Comparison of ENCODE assay signal across 26 cellular contexts in the genomic region with DNA sequence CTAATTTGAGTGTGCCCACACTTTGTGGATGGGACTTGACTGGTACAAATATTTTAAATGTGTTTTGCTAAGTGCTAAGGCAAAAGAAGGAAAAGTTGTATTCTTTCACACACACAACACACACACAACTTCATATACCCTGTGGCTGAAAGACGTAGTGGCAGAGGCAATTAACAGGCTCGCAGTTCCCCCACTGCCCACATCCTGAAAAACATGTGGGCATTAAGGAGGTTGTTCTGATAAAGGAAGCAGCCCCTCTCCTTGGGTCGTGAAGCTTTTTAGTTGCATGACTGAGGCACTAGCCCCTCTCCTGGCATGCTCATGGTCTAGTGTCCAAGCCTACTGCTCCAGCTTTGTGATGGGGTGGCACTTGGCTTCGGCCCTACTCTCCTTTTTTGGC. TPM values are rescaled to one million over a fixed set of nuclear protein-coding genes. Genes with fewer than 3 reads are reported as not detected.
DNase-seq lines count a peak whose midpoint lies in the region; ATAC-seq and TF ChIP-seq lines count a peak whose summit lies in the region.
"Had no signal": no experiment of that assay in that cellular context is flagged by ENCODE, and none has a peak within 500 bp of the region (broad histone marks: within the 10 kb centered on the region; RNA-seq: fewer than 3 reads in every experiment).

No MANE protein-coding gene starts in this region.

- H3K27me3 Mint-ChIP-seq in activated naive CD8-positive, alpha-beta T cell treated with anti-CD3 and anti-CD28 coated beads, Interleukin-2, amount 10 ng/mL, durations not matched to agents 7 days and 5 days: peaks cover 6% of the 10 kb centered on the region
- H3K27me3 Mint-ChIP-seq in activated naive CD8-positive, alpha-beta T cell treated with anti-CD3 and anti-CD28 coated beads, Interleukin-2, amount 50 U/mL, for 24 hours: no peaks in the 10 kb centered on the region
- H3K27me3 Mint-ChIP-seq in CD4-positive, alpha-beta T cell: no peaks in the 10 kb centered on the region

- CTCF ChIA-PET in CD4-positive, alpha-beta T cell (lab: Charles Lee): no interaction called here

- no peaks in the 10 kb centered on the region for H3K27me3 ChIP-seq in CD4-positive, alpha-beta T cell (ENCODE audit: control insufficient read depth, insufficient read depth, low read length)
- no peaks in the 10 kb centered on the region for H3K27me3 ChIP-seq in esophagus squamous epithelium
- H3K27me3 ChIP-seq: BLaER1 had no signal

- WGBS in esophagus squamous epithelium, 2 donors: 65 to 74% methylated on average over 4 of the region's 4 CpGs

- in situ Hi-C loops in KBM-7 (cut with MboI; ENCODE audit: low pct_unique_long_range_greater_than_20kb, low sequenced_read_pairs): no loop called here

- H3K36me3 ChIP-seq in esophagus squamous epithelium: peaks cover 5 to 45% (median 11%) of the 10 kb centered on the region in 3 donors

- H3K9me3 ChIP-seq in CD4-positive, alpha-beta T cell (ENCODE audit: control insufficient read depth, low read length): no peaks in the 10 kb centered on the region
- H3K9me3 ChIP-seq in esophagus squamous epithelium: no peaks in the 10 kb centered on the region

- intact Hi-C loops in CD4-positive, alpha-beta T cell (cut with DNase I, micrococcal nuclease): no loop called here
- intact Hi-C loops in esophagus squamous epithelium (cut with DNase I): no loop called here

- TF ChIP-seq POLR2A in esophagus squamous epithelium (IDR thresholded peaks at IDR 0.05): no peak

- peaks cover 12% of the 10 kb centered on the region for H3K4me1 Mint-ChIP-seq in activated naive CD8-positive, alpha-beta T cell treated with anti-CD3 and anti-CD28 coated beads, Interleukin-2, amount 10 ng/mL, durations not matched to agents 7 days and 5 days
- no peaks in the 10 kb centered on the region for H3K4me1 Mint-ChIP-seq in activated naive CD8-positive, alpha-beta T cell treated with anti-CD3 and anti-CD28 coated beads, Interleukin-2, amount 50 U/mL, for 24 hours
- H3K4me1 Mint-ChIP-seq in stimulated activated effector memory CD8-positive, alpha-beta T cell treated with anti-CD3 and anti-CD28 coated beads, Interleukin-12 subunit alpha, Interleukin-12 subunit beta, amount 100 ng/mL, for 72 hours: peaks cover 8% of the 10 kb centered on the region
- H3K4me1 Mint-ChIP-seq in CD4-positive, alpha-beta T cell (ENCODE audit: low read depth): no peaks in the 10 kb centered on the region

- H3K27ac Mint-ChIP-seq in activated naive CD8-positive, alpha-beta T cell treated with anti-CD3 and anti-CD28 coated beads, Interleukin-2, amount 10 ng/mL, durations not matched to agents 7 days and 5 days: peak overlapping the region; percentile 66
- H3K27ac Mint-ChIP-seq in activated naive CD8-positive, alpha-beta T cell treated with anti-CD3 and anti-CD28 coated beads, Interleukin-2, amount 50 U/mL, for 24 hours: no peak overlapping the region
- peak overlapping the region; percentile 48 for H3K27ac Mint-ChIP-seq in stimulated activated effector memory CD8-positive, alpha-beta T cell treated with anti-CD3 and anti-CD28 coated beads, Interleukin-12 subunit alpha, Interleukin-12 subunit beta, amount 100 ng/mL, for 72 hours
- no peak overlapping the region for H3K27ac Mint-ChIP-seq in CD4-positive, alpha-beta T cell
- H3K27ac Mint-ChIP-seq: CD8-positive, alpha-beta T cell had no signal

- H3K4me1 ChIP-seq in esophagus squamous epithelium: no peaks in the 10 kb centered on the region
- H3K4me1 ChIP-seq: BLaER1 had no signal

- H3K4me3 ChIP-seq in esophagus squamous epithelium: no peak overlapping the region
- H3K4me3 ChIP-seq: BLaER1 had no signal

- H3K9me3 Mint-ChIP-seq in activated naive CD8-positive, alpha-beta T cell treated with anti-CD3 and anti-CD28 coated beads, Interleukin-2, amount 10 ng/mL, durations not matched to agents 7 days and 5 days: peaks cover 7% of the 10 kb centered on the region
- peaks cover 5% of the 10 kb centered on the region for H3K9me3 Mint-ChIP-seq in activated naive CD8-positive, alpha-beta T cell treated with anti-CD3 and anti-CD28 coated beads, Interleukin-2, amount 50 U/mL, for 24 hours
- no peaks in the 10 kb centered on the region for H3K9me3 Mint-ChIP-seq in stimulated activated effector memory CD8-positive, alpha-beta T cell treated with anti-CD3 and anti-CD28 coated beads, Interleukin-12 subunit alpha, Interleukin-12 subunit beta, amount 100 ng/mL, for 72 hours
- H3K9me3 Mint-ChIP-seq in CD4-positive, alpha-beta T cell: peaks cover 3% of the 10 kb centered on the region

- no peak for DNase-seq in activated naive CD8-positive, alpha-beta T cell treated with anti-CD3 and anti-CD28 coated beads, Interleukin-2, amount 10 ng/mL, durations not matched to agents 7 days and 5 days
- no peak for DNase-seq in activated naive CD8-positive, alpha-beta T cell treated with anti-CD3 and anti-CD28 coated beads, Interleukin-2, amount 50 U/mL, for 24 hours
- DNase-seq in KBM-7 (peak; percentile 37), UCSD-AML1 (lab: John Stamatoyannopoulos, UW; ENCODE audit: unreplicated experiment) (peak; percentile 32), esophagus squamous epithelium (lab: John Stamatoyannopoulos, UW) (no peak)
- DNase-seq in stimulated activated effector memory CD8-positive, alpha-beta T cell treated with anti-CD3 and anti-CD28 coated beads, Interleukin-12 subunit alpha, Interleukin-12 subunit beta, amount 100 ng/mL, for 72 hours (ENCODE audit: low spot score in 2 of 2): no peak
- no peak for DNase-seq in CD4-positive, alpha-beta T cell
- DNase-seq: Calu3; CD8-positive, alpha-beta T cell; DMS53; EL; GF-D8; MM.1S; NCI-H1092 treated with DMSO at 0.1 percent for 48 hours; NCI-H146; NCI-H2029; NCI-H226; NCI-H510A treated with DMSO at 0.1 percent for 48 hours; NCI-H748 treated with DMSO at 0.1 percent for 48 hours had no signal

- ATAC-seq in activated naive CD8-positive, alpha-beta T cell treated with anti-CD3 and anti-CD28 coated beads, Interleukin-2, amount 10 ng/mL, durations not matched to agents 7 days and 5 days (ENCODE audit: low read depth): peak; percentile 64
- ATAC-seq in activated naive CD8-positive, alpha-beta T cell treated with anti-CD3 and anti-CD28 coated beads, Interleukin-2, amount 50 U/mL, for 24 hours: no peak
- no peak for ATAC-seq in stimulated activated effector memory CD8-positive, alpha-beta T cell treated with anti-CD3 and anti-CD28 coated beads, Interleukin-12 subunit alpha, Interleukin-12 subunit beta, amount 100 ng/mL, for 72 hours
- no peak for ATAC-seq in CD4-positive, alpha-beta T cell (ENCODE audit: poor library complexity)
- ATAC-seq in HG02885 (IDR thresholded peaks at IDR 0.05; ENCODE audit: poor library complexity, unreplicated experiment): no peak
- ATAC-seq: CD8-positive, alpha-beta T cell; HCT116; Panc1; SK-N-SH treated with all-trans-retinoic acid at 6 μM for 48 hours had no signal

- H3K36me3 Mint-ChIP-seq in activated naive CD8-positive, alpha-beta T cell treated with anti-CD3 and anti-CD28 coated beads, Interleukin-2, amount 10 ng/mL, durations not matched to agents 7 days and 5 days: peaks cover 47% of the 10 kb centered on the region
- H3K36me3 Mint-ChIP-seq in activated naive CD8-positive, alpha-beta T cell treated with anti-CD3 and anti-CD28 coated beads, Interleukin-2, amount 50 U/mL, for 24 hours (ENCODE audit: low read depth): peaks cover 18% of the 10 kb centered on the region
- peaks cover 23% of the 10 kb centered on the region for H3K36me3 Mint-ChIP-seq in stimulated activated effector memory CD8-positive, alpha-beta T cell treated with anti-CD3 and anti-CD28 coated beads, Interleukin-12 subunit alpha, Interleukin-12 subunit beta, amount 100 ng/mL, for 72 hours
- H3K36me3 Mint-ChIP-seq in CD4-positive, alpha-beta T cell (ENCODE audit: low read depth): peaks cover 35% of the 10 kb centered on the region

- peak overlapping the region; percentile 55 for H3K4me3 Mint-ChIP-seq in activated naive CD8-positive, alpha-beta T cell treated with anti-CD3 and anti-CD28 coated beads, Interleukin-2, amount 10 ng/mL, durations not matched to agents 7 days and 5 days
- no peak overlapping the region for H3K4me3 Mint-ChIP-seq in activated naive CD8-positive, alpha-beta T cell treated with anti-CD3 and anti-CD28 coated beads, Interleukin-2, amount 50 U/mL, for 24 hours
- H3K4me3 Mint-ChIP-seq in stimulated activated effector memory CD8-positive, alpha-beta T cell treated with anti-CD3 and anti-CD28 coated beads, Interleukin-12 subunit alpha, Interleukin-12 subunit beta, amount 100 ng/mL, for 72 hours: no peak overlapping the region
- H3K4me3 Mint-ChIP-seq in CD4-positive, alpha-beta T cell: no peak overlapping the region
- H3K4me3 Mint-ChIP-seq: CD8-positive, alpha-beta T cell had no signal

- POLR2A ChIA-PET in activated naive CD8-positive, alpha-beta T cell treated with anti-CD3 and anti-CD28 coated beads, Interleukin-2, amount 10 ng/mL, durations not matched to agents 7 days and 5 days (lab: Charles Lee): interaction anchor here (1.0 kb wide), 1 partner anchor 17 kb away, joined by 3 read pairs; no protein-coding TSS in a partner anchor
- POLR2A ChIA-PET in CD4-positive, alpha-beta T cell (lab: Charles Lee): interaction anchor here (1.1 kb wide), 1 partner anchor 9 kb away, joined by 3 read pairs; no protein-coding TSS in a partner anchor

- TF ChIP-seq CTCF in CD4-positive, alpha-beta T cell (IDR thresholded peaks at IDR 0.05): no peak
- no peak for TF ChIP-seq CTCF in esophagus squamous epithelium (IDR thresholded peaks at IDR 0.05)

- no peak overlapping the region for H3K27ac ChIP-seq in CD4-positive, alpha-beta T cell (ENCODE audit: low read depth, low read length)
- H3K27ac ChIP-seq in esophagus squamous epithelium: no peak overlapping the region
- H3K27ac ChIP-seq: BLaER1 had no signal

RNA-seq across cellular contexts. Expression of a gene that starts 14.3 kb away (rescaled TPM):
- total RNA-seq in activated naive CD8-positive, alpha-beta T cell treated with anti-CD3 and anti-CD28 coated beads, Interleukin-2, amount 10 ng/mL, durations not matched to agents 7 days and 5 days: not detected
- not detected for total RNA-seq in CD4-positive, alpha-beta T cell
- not detected for total RNA-seq in esophagus squamous epithelium
- total RNA-seq: Calu3; CD8-positive, alpha-beta T cell; H1; LHCN-M2 had no signal

Comparison
In these comparisons a context has a peak if more than half of its experiments do, and no peak if none do; other contexts are left out.
1. H3K27ac Mint-ChIP-seq: peak in activated naive CD8-positive, alpha-beta T cell treated with anti-CD3 and anti-CD28 coated beads, Interleukin-2, amount 10 ng/mL, durations not matched to agents 7 days and 5 days (single experiment) and stimulated activated effector memory CD8-positive, alpha-beta T cell treated with anti-CD3 and anti-CD28 coated beads, Interleukin-12 subunit alpha, Interleukin-12 subunit beta, amount 100 ng/mL, for 72 hours (single experiment); none in activated naive CD8-positive, alpha-beta T cell treated with anti-CD3 and anti-CD28 coated beads, Interleukin-2, amount 50 U/mL, for 24 hours (single experiment) and CD4-positive, alpha-beta T cell (single experiment).
2. DNase-seq: peak in KBM-7 (single experiment) and UCSD-AML1 (single experiment); none in activated naive CD8-positive, alpha-beta T cell treated with anti-CD3 and anti-CD28 coated beads, Interleukin-2, amount 10 ng/mL, durations not matched to agents 7 days and 5 days (single experiment), activated naive CD8-positive, alpha-beta T cell treated with anti-CD3 and anti-CD28 coated beads, Interleukin-2, amount 50 U/mL, for 24 hours (single experiment), stimulated activated effector memory CD8-positive, alpha-beta T cell treated with anti-CD3 and anti-CD28 coated beads, Interleukin-12 subunit alpha, Interleukin-12 subunit beta, amount 100 ng/mL, for 72 hours (0 of 2), CD4-positive, alpha-beta T cell (0 of 10) and esophagus squamous epithelium (single experiment).